In the genomic region with DNA sequence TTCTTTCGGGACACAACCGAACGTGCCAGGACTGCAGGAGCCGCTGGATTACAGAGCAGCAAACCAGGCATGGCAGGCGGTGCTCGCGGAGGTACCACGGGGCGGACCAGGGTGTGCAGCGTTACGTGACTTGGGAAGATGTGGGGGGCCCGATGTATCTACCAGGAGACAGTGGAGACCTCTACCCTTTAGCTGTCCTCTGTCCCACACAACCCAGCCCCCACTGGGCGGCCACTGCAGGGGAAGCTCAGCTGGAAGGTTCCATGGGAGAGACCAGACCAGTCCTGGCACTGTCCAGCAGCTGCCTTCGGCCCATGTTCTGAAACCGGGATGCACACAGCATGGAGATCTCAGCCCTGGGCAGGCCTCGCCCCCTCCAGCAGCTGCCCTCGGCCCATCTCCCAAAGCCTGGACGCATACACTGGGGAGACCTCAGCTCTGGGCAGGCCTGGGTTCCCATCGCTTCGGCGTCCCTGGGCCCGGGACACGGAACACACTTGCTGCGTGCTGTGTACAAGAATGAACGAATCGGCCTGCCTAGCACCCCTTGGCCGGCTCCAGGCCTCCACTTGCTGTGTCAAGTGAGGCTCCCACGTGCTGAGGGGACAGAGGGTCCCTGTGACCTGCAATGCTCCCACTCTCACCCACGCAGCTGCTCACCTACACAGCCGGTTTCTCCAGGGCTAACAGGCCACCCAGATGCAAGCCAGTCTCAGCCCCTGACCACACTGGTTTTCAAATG, we compare ENCODE assay signal across 1 cellular context.
TF ChIP-seq lines count a peak whose summit lies in the region.

No MANE protein-coding gene starts in this region.

TF ChIP-seq in IMR-90, 13 proteins besides CTCF, POLR2A, EP300 and RAD21:
- no peak for TF ChIP-seq SMC3 (IDR thresholded peaks at IDR 0.05; ENCODE audit: low read depth, low read length)
- no peak for TF ChIP-seq MAFK (IDR thresholded peaks at IDR 0.05; ENCODE audit: low read depth, low read length)
- TF ChIP-seq MAZ (IDR thresholded peaks at IDR 0.05; ENCODE audit: borderline replicate concordance, low read depth, low read length) = no peak
- TF ChIP-seq MXI1 (IDR thresholded peaks at IDR 0.05; ENCODE audit: borderline replicate concordance, low read depth, low read length) = no peak
- TF ChIP-seq USF2 (IDR thresholded peaks at IDR 0.05; ENCODE audit: low read depth, low read length) = no peak
- no peak for TF ChIP-seq CEBPB (IDR thresholded peaks at IDR 0.05; ENCODE audit: low read depth, low read length)
- TF ChIP-seq BHLHE40 (IDR thresholded peaks at IDR 0.05; ENCODE audit: low read depth, low read length) = no peak
- TF ChIP-seq NFE2L2 (IDR thresholded peaks at IDR 0.05; ENCODE audit: low read depth, low read length) = no peak
- no peak for TF ChIP-seq CHD1 (IDR thresholded peaks at IDR 0.05; ENCODE audit: low read depth, low read length)
- TF ChIP-seq RFX5 (IDR thresholded peaks at IDR 0.05; ENCODE audit: low read depth, low read length) = no peak
- no peak for TF ChIP-seq ELK1 (IDR thresholded peaks at IDR 0.05; ENCODE audit: borderline replicate concordance, low read depth, low read length)
- TF ChIP-seq RCOR1 (IDR thresholded peaks at IDR 0.05; ENCODE audit: insufficient replicate concordance, low read length) = no peak
- TF ChIP-seq FOS (IDR thresholded peaks at IDR 0.05; ENCODE audit: low read depth, low read length) = no peak
